Comparison of ENCODE assay signal across 8 cellular contexts in the genomic region with DNA sequence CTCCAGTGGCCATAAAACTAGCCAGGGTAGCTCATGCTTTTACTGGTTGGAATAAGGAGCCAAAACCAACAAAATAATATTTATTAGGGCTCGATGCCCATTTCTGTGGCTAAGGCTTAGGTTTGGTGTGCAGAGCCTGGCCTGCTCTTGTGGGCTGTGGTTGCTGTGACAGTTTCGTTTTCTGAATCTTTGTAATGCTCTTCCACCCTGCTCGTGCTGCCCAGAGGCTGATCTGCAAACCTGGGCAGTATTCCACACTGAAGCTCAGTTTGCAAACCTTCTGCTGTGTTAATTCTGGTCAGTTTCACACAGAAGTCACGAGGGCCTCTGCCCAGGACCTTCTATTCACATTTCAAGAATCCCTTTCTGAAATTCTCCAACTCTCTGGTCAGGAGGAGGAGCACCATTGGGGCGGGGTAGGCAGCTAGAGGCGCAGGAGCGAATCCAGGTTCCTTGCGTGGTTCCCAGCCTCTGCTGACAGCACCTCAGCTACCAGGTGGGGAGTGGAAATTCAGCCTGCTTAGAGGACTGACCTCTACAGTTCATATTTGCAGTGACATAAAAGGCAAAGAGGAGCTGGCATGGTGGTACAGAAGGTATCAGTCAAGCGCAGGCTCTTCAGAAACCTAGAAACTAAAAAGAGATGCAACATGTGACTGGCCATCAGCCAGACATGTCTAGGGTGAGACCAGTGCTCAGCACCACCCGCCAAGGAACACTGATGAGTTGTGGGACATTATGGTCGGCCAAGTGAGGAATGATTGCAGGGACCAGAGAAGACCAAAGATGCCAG. TPM values are rescaled to one million over a fixed set of nuclear protein-coding genes. Genes with fewer than 3 reads are reported as not detected.
DNase-seq lines count a peak whose midpoint lies in the region; ATAC-seq, FAIRE-seq and TF ChIP-seq lines count a peak whose summit lies in the region.

No MANE protein-coding gene starts in this region.

- ATAC-seq in GM21723 (IDR thresholded peaks at IDR 0.05; ENCODE audit: unreplicated experiment) (peak; percentile 65), GM12878 (peak; percentile 92), memory B cell (ENCODE audit: low read depth) (peak; percentile 48), HG02588 (IDR thresholded peaks at IDR 0.05; ENCODE audit: unreplicated experiment) (no peak)

- in situ Hi-C loops in GM12878 (cut with MboI): no loop called here

- intact Hi-C loops in GM12878 (cut with micrococcal nuclease; ENCODE audit: unreplicated experiment) (no loop called here), A673 (cut with micrococcal nuclease; ENCODE audit: unreplicated experiment) (no loop called here)

- no peak overlapping the region for H3K4me3 ChIP-seq in GM12878
- H3K4me3 ChIP-seq in A673 (ENCODE audit: low read depth, low read length, poor library complexity, severe bottlenecking): no peak overlapping the region

- H3K9me3 Mint-ChIP-seq in memory B cell: no peaks in the 10 kb centered on the region

- TF ChIP-seq EP300 in GM12878 (IDR thresholded peaks at IDR 0.05; ENCODE audit: borderline replicate concordance in 1 of 2, control insufficient read depth in 1 of 2, low read depth in 2 of 2, low read length in 2 of 2): no peak

- CTCF ChIA-PET in GM12878 (lab: Yijun Ruan, JAX) (interaction anchor here (0.8 to 1.3 kb wide), 4 partner anchors 39 to 131 kb away, joined by 3 to 4 read pairs (median 3); no protein-coding TSS in a partner anchor), A673 (lab: Charles Lee) (no interaction called here)

- POLR2A ChIA-PET in GM12878 (lab: Charles Lee) (no interaction called here), A673 (lab: Charles Lee; ENCODE audit: low non-redundant PET) (no interaction called here)

- RAD21 ChIA-PET in GM12878 (lab: Charles Lee; ENCODE audit: unreplicated experiment): interaction anchor here (1.2 kb wide), 1 partner anchor 148 kb away, joined by 5 read pairs; no protein-coding TSS in a partner anchor

- H3K9me3 ChIP-seq in GM12878 (replicated peaks; ENCODE audit: control insufficient read depth, insufficient read depth, low read length): no peaks in the 10 kb centered on the region
- H3K9me3 ChIP-seq in A673 (ENCODE audit: low read depth, low read length, poor library complexity, severe bottlenecking): no peaks in the 10 kb centered on the region

- no peaks in the 10 kb centered on the region for H3K27me3 Mint-ChIP-seq in memory B cell

- no peak for TF ChIP-seq POLR2A in GM12878 (IDR thresholded peaks at IDR 0.05; ENCODE audit: low read depth, low read length)

- no peak overlapping the region for H3K9ac ChIP-seq in GM12878 (ENCODE audit: control insufficient read depth, insufficient read depth, low read length)

- H3K27ac ChIP-seq in GM12878 (ENCODE audit: control insufficient read depth, insufficient read depth): peak overlapping the region; percentile 15; the same call in 1 of the 2 replicates
- H3K27ac ChIP-seq in A673 (ENCODE audit: low read depth, low read length, poor library complexity, severe bottlenecking): no peak overlapping the region

- SMC1A ChIA-PET in GM12878 (lab: Charles Lee; ENCODE audit: uncharacterized antibody, unreplicated experiment): interaction anchor here (0.6 to 2.0 kb wide), 7 partner anchors 11 to 116 kb away, joined by 3 to 6 read pairs (median 4); a partner anchor contains a TSS

- FAIRE-seq in GM12878 (lab: Jason Lieb, UNC) (peak; percentile 38), RCC 7860 (lab: Jason Lieb, UNC) (no peak), HTR-8/SVneo (lab: Jason Lieb, UNC) (no peak)

- H3K27me3 ChIP-seq in GM12878 (replicated peaks in 1 of 2; ENCODE audit: control insufficient read depth in 2 of 2, insufficient read depth in 2 of 2, low read length in 1 of 2) (no peaks in the 10 kb centered on the region; a peak in 1 of 4 replicates), A673 (replicated peaks; ENCODE audit: insufficient read depth, low read depth, low read length, poor library complexity) (no peaks in the 10 kb centered on the region)

- peaks cover 9% of the 10 kb centered on the region for H3K4me1 Mint-ChIP-seq in memory B cell

- peaks cover 4% of the 10 kb centered on the region; the same call in 1 of the 2 replicates for H4K20me1 ChIP-seq in GM12878 (ENCODE audit: control insufficient read depth, insufficient read depth)

- H3K4me1 ChIP-seq in GM12878 (ENCODE audit: control insufficient read depth, insufficient read depth, low read length) (peaks cover 30% of the 10 kb centered on the region), A673 (ENCODE audit: insufficient read depth, low read length, poor library complexity, severe bottlenecking) (no peaks in the 10 kb centered on the region)

- TF ChIP-seq CTCF in GM12878 (IDR thresholded peaks at IDR 0.05 in 2 of 3, conservative IDR thresholded peaks at IDR 0.05 in 1 of 3; ENCODE audit: control insufficient read depth in 2 of 3, extremely low read depth in 1 of 3, insufficient read depth in 1 of 3, low read depth in 3 of 3, low read length in 3 of 3) (no peak), A673 (conservative IDR thresholded peaks at IDR 0.05; ENCODE audit: low read depth, low read length) (no peak)

- peak overlapping the region; percentile 38 for H3K27ac Mint-ChIP-seq in memory B cell

- WGBS in GM12878 (ENCODE audit: insufficient coverage, insufficient replicate concordance, low lambda C conversion rate, missing lambda C conversion rate): 29% methylated on average over 11 of the region's 11 CpGs

- H3K36me3 Mint-ChIP-seq in memory B cell: peaks cover 10% of the 10 kb centered on the region

- H2AFZ ChIP-seq in GM12878 (ENCODE audit: control insufficient read depth, low read depth, low read length): no peak overlapping the region

- BruUV-seq in GM12878 (replicated peaks; lab: Mats Ljungman, UMichigan): no TSS peak
- BruUV-seq in A673 (replicated peaks; lab: Mats Ljungman, UMichigan): no TSS peak

- no peaks in the 10 kb centered on the region for H3K79me2 ChIP-seq in GM12878 (ENCODE audit: control insufficient read depth, insufficient read depth, low read length)

- no peak overlapping the region for H3K4me3 Mint-ChIP-seq in memory B cell

- TF ChIP-seq RAD21 in GM12878 (IDR thresholded peaks at IDR 0.05; ENCODE audit: insufficient read depth, low read depth, low read length): no peak

- peak overlapping the region; percentile 62 for H3K4me2 ChIP-seq in GM12878 (ENCODE audit: control insufficient read depth, insufficient read depth)

- H3K36me3 ChIP-seq in GM12878 (ENCODE audit: control insufficient read depth in 2 of 2, insufficient read depth in 2 of 2, low read length in 1 of 2) (0 out of 4 replicates have a peak, but pooled peaks cover 0 to 3% of the 10 kb centered on the region in 2 experiments), A673 (ENCODE audit: insufficient read depth, low read length, poor library complexity, severe bottlenecking) (peaks cover 5% of the 10 kb centered on the region)

- DNase-seq in EL: peak; percentile 63
- peak; percentile 34 for DNase-seq in GM12878 (ENCODE audit: low read depth, low spot score)
- no peak for DNase-seq in memory B cell (ENCODE audit: low spot score in 2 of 2)
- DNase-seq in RCC 7860 (ENCODE audit: low spot score): no peak
- no peak for DNase-seq in HTR-8/SVneo (ENCODE audit: insufficient read length, low spot score)
- DNase-seq in A673 (ENCODE audit: low spot score): no peak

RNA-seq across cellular contexts. Expression of a gene that starts 14.3 kb away (rescaled TPM):
- 0.38 and 0.54 TPM in 2 replicates for total RNA-seq in GM12878 (2013; cell fraction: nucleolus; rRNA removed)
- total RNA-seq in GM12878 (2014; rRNA removed) (0.27 TPM in 1 of 2 replicates, not detected in the other), GM12878 (2014; rRNA removed; fragmentation: Illumina TruSeq; extraction: Trizol) (0.05 and 0.13 TPM in 2 replicates), GM12878 (2021) (0.11 and 0.23 TPM in 2 replicates), A673 (2021) (0.13 and 0.22 TPM in 2 replicates)
- polyA plus RNA-seq in GM12878 (2011; ENCODE audit: low read depth): not detected
- polyA plus RNA-seq in GM12878 (2011; rRNA removed) (0.07 and 0.12 TPM in 2 replicates), GM12878 (2014; fragmentation: Illumina TruSeq; extraction: Trizol) (0.17 and 0.24 TPM in 2 replicates), GM12878 (2014; fragmentation: Nextera tagmentation; extraction: Ambion mirVana) (under 1 TPM in 1 of 2 experiments, not detected in 1; 0.04 TPM), GM12878 (2014; rRNA removed) (0.27 and 0.61 TPM in 2 replicates), GM12878 (2016; fragmentation: Nextera tagmentation; extraction: Ambion mirVana) (under 1 TPM; 0.32 to 0.62 TPM)
- polyA plus RNA-seq in GM12878 (2011; cell fraction: cytosol; rRNA removed): 0.10 and 0.22 TPM in 2 replicates
- polyA plus RNA-seq in GM12878 (2011; cell fraction: nucleus; rRNA removed): 0.25 and 0.38 TPM in 2 replicates
- 0.13 and 0.15 TPM in 2 replicates for polyA plus RNA-seq in GM12878 (2012)
- 1.0 and 1.1 TPM in 2 replicates for polyA minus RNA-seq in GM12878 (2011; rRNA and poly(A)+ RNA removed)
- polyA minus RNA-seq in GM12878 (2011; cell fraction: cytosol; rRNA and poly(A)+ RNA removed): 0.53 TPM in 1 of 2 replicates, not detected in the other
- polyA minus RNA-seq in GM12878 (2011; cell fraction: nucleus; rRNA and poly(A)+ RNA removed): 1.1 and 1.3 TPM in 2 replicates

RNA-seq across cellular contexts. Expression of a gene that starts 18.9 kb away (rescaled TPM):
- 2.4 TPM in 2 replicates for total RNA-seq in GM12878 (2013; cell fraction: nucleolus; rRNA removed)
- total RNA-seq in GM12878 (2014; rRNA removed) (4.3 and 5.0 TPM in 2 replicates), GM12878 (2014; rRNA removed; fragmentation: Illumina TruSeq; extraction: Trizol) (0.28 and 0.49 TPM in 2 replicates), GM12878 (2021) (3.6 and 3.7 TPM in 2 replicates), A673 (2021) (0.39 and 0.47 TPM in 2 replicates)
- polyA plus RNA-seq in GM12878 (2011; ENCODE audit: low read depth): not detected
- polyA plus RNA-seq in GM12878 (2011; rRNA removed) (0.04 and 0.12 TPM in 2 replicates), GM12878 (2014; fragmentation: Illumina TruSeq; extraction: Trizol) (0.21 TPM in 1 of 2 replicates, not detected in the other), GM12878 (2014; fragmentation: Nextera tagmentation; extraction: Ambion mirVana) (under 1 TPM; 0.16 to 0.46 TPM), GM12878 (2014; rRNA removed) (1.3 and 2.4 TPM in 2 replicates), GM12878 (2016; fragmentation: Nextera tagmentation; extraction: Ambion mirVana) (1 to 10 TPM; 3.6 to 4.7 TPM)
- 0.19 and 0.22 TPM in 2 replicates for polyA plus RNA-seq in GM12878 (2011; cell fraction: cytosol; rRNA removed)
- 0.61 and 1.0 TPM in 2 replicates for polyA plus RNA-seq in GM12878 (2011; cell fraction: nucleus; rRNA removed)
- 0.90 and 1.2 TPM in 2 replicates for polyA plus RNA-seq in GM12878 (2012)
- 0.22 and 0.62 TPM in 2 replicates for polyA minus RNA-seq in GM12878 (2011; rRNA and poly(A)+ RNA removed)
- polyA minus RNA-seq in GM12878 (2011; cell fraction: cytosol; rRNA and poly(A)+ RNA removed): 0.53 and 0.83 TPM in 2 replicates
- 2.9 and 5.5 TPM in 2 replicates for polyA minus RNA-seq in GM12878 (2011; cell fraction: nucleus; rRNA and poly(A)+ RNA removed)

RNA-seq across cellular contexts. Expression of a gene that starts 26.4 kb away (rescaled TPM):
- total RNA-seq in GM12878 (2013; cell fraction: nucleolus; rRNA removed): 19.3 and 24.9 TPM in 2 replicates
- total RNA-seq in GM12878 (2014; rRNA removed) (14.3 and 15.6 TPM in 2 replicates), GM12878 (2014; rRNA removed; fragmentation: Illumina TruSeq; extraction: Trizol) (7.3 and 7.6 TPM in 2 replicates), GM12878 (2021) (13.6 and 14.2 TPM in 2 replicates), A673 (2021) (83.1 and 100 TPM in 2 replicates)
- polyA plus RNA-seq in GM12878 (2011; ENCODE audit: low read depth): 1.4 TPM
- polyA plus RNA-seq in GM12878 (2011; rRNA removed) (2.1 and 3.6 TPM in 2 replicates), GM12878 (2014; fragmentation: Illumina TruSeq; extraction: Trizol) (3.4 and 4.6 TPM in 2 replicates), GM12878 (2014; fragmentation: Nextera tagmentation; extraction: Ambion mirVana) (1 to 10 TPM in 1 of 2 experiments, under 1 TPM in 1; 0.21 to 1.3 TPM), GM12878 (2014; rRNA removed) (14.5 and 17.0 TPM in 2 replicates), GM12878 (2016; fragmentation: Nextera tagmentation; extraction: Ambion mirVana) (1 to 10 TPM; 7.0 to 8.5 TPM)
- polyA plus RNA-seq in GM12878 (2011; cell fraction: cytosol; rRNA removed): 5.9 and 8.1 TPM in 2 replicates
- 30.0 and 35.4 TPM in 2 replicates for polyA plus RNA-seq in GM12878 (2011; cell fraction: nucleus; rRNA removed)
- polyA plus RNA-seq in GM12878 (2012): 5.9 and 6.9 TPM in 2 replicates
- polyA minus RNA-seq in GM12878 (2011; rRNA and poly(A)+ RNA removed): 2.5 and 8.5 TPM in 2 replicates
- polyA minus RNA-seq in GM12878 (2011; cell fraction: cytosol; rRNA and poly(A)+ RNA removed): 3.2 and 5.5 TPM in 2 replicates
- polyA minus RNA-seq in GM12878 (2011; cell fraction: nucleus; rRNA and poly(A)+ RNA removed): 8.0 and 9.9 TPM in 2 replicates

RNA-seq across cellular contexts. Expression of a gene that starts 38.4 kb away (rescaled TPM):
- 8.1 and 11.3 TPM in 2 replicates for total RNA-seq in GM12878 (2013; cell fraction: nucleolus; rRNA removed)
- total RNA-seq in GM12878 (2014; rRNA removed): 31.6 and 36.7 TPM in 2 replicates
- 22.8 and 26.1 TPM in 2 replicates for total RNA-seq in GM12878 (2014; rRNA removed; fragmentation: Illumina TruSeq; extraction: Trizol)
- total RNA-seq in GM12878 (2021): 41.5 and 43.2 TPM in 2 replicates
- polyA plus RNA-seq in GM12878 (2011; ENCODE audit: low read depth): 7.8 TPM
- polyA plus RNA-seq in GM12878 (2011; rRNA removed): 10.0 and 17.8 TPM in 2 replicates
- 21.2 and 29.9 TPM in 2 replicates for polyA plus RNA-seq in GM12878 (2011; cell fraction: cytosol; rRNA removed)
- 53.2 and 72.7 TPM in 2 replicates for polyA plus RNA-seq in GM12878 (2011; cell fraction: nucleus; rRNA removed)
- 17.4 and 23.4 TPM in 2 replicates for polyA plus RNA-seq in GM12878 (2012)
- 13.0 and 21.6 TPM in 2 replicates for polyA plus RNA-seq in GM12878 (2014; fragmentation: Illumina TruSeq; extraction: Trizol)
- 1 to 10 TPM in 1 of 2 experiments, under 1 TPM in 1; 0.29 to 2.1 TPM for polyA plus RNA-seq in GM12878 (2014; fragmentation: Nextera tagmentation; extraction: Ambion mirVana)
- 50.2 and 55.4 TPM in 2 replicates for polyA plus RNA-seq in GM12878 (2014; rRNA removed)
- 10 to 100 TPM in 1 of 2 experiments, 1 to 10 TPM in 1; 3.2 to 16.7 TPM for polyA plus RNA-seq in GM12878 (2016; fragmentation: Nextera tagmentation; extraction: Ambion mirVana)
- polyA minus RNA-seq in GM12878 (2011; rRNA and poly(A)+ RNA removed): 11.0 and 14.8 TPM in 2 replicates
- polyA minus RNA-seq in GM12878 (2011; cell fraction: cytosol; rRNA and poly(A)+ RNA removed): 7.5 and 8.4 TPM in 2 replicates
- 5.9 and 9.2 TPM in 2 replicates for polyA minus RNA-seq in GM12878 (2011; cell fraction: nucleus; rRNA and poly(A)+ RNA removed)
- total RNA-seq in A673 (2021): 86.0 and 87.0 TPM in 2 replicates

Comparison
In these comparisons a context has a peak if more than half of its experiments do, and no peak if none do; other contexts are left out.
1. DNase-seq: peak in EL (single experiment) and GM12878 (single experiment); none in memory B cell (0 of 2), RCC 7860 (single experiment), HTR-8/SVneo (single experiment) and A673 (single experiment).